9 cellular contexts compared by ENCODE assay signal in genomic region chr6:20269147-20269546, GRCh38.
"Had no signal": no experiment of that assay in that cellular context is flagged by ENCODE, and none has a peak within 500 bp of the region (broad histone marks: within the 10 kb centered on the region; RNA-seq: fewer than 3 reads in every experiment).

No MANE protein-coding gene starts in this region.

- H3K9me3 Mint-ChIP-seq: GM23338, H9, HFFc6 had no signal

- DNase-seq: GM23248, GOT3, H7, H9, HCEC 1CT, HFFc6 had no signal

- H3K27ac Mint-ChIP-seq: GM23338, HFFc6 had no signal

- H3K36me3 ChIP-seq: HAP-1 had no signal

- H3K4me3 Mint-ChIP-seq: GM23338, H9, HFFc6 had no signal

- H3K9me3 ChIP-seq: HAP-1 had no signal

- H3K4me3 ChIP-seq: GM23248, GM23338, HAP-1 had no signal

- ATAC-seq: GM23338, HCT116 had no signal

- H3K4me1 ChIP-seq: HAP-1 had no signal

- H2AFZ ChIP-seq: GM23248, GM23338 had no signal

- H3K27ac ChIP-seq: GM23248 had no signal

- H3K9ac ChIP-seq: GM23248 had no signal

- H3K4me2 ChIP-seq: GM23338 had no signal
